ENCODE assay signal across 9 cellular contexts in the genomic region with DNA sequence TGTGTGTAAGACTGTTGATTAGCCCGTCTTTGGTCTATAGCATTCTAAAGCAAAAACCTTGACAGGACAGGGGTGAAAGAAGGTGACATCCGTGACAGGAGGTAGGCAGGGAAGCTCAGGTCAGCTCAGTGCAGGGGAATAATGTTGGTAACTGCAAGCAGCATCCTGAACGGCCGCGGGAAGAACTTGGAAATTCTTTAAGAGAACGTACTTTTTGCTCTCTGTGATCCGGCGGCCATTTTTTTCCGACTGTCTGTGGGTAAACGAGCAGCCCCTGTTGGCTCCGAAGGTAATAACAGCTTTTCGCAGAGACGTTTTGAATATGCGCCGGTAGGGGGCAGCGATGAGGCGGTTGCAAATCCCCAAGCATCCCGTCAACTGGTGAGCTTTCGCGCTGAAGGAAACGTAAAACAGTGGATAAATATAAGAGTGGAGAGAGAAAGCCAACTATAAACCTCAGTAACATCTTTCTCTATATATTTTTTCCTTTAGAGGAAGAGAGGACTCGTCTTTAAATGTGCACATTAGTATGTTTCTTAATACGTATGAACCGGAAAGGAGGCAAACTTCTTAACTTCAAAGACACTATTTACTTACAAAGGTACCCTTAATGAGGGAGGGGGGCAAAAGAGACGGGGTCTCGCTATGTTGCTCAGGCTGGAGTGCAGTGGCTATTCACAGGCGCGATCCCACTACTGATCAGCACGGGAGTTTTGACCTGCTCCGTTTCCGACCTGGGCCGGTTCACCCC. TPM values are rescaled to one million over a fixed set of nuclear protein-coding genes. Genes with fewer than 3 reads are reported as not detected.
DNase-seq lines count a peak whose midpoint lies in the region; ATAC-seq and TF ChIP-seq lines count a peak whose summit lies in the region.
"Had no signal": no experiment of that assay in that cellular context is flagged by ENCODE, and none has a peak within 500 bp of the region (broad histone marks: within the 10 kb centered on the region; RNA-seq: fewer than 3 reads in every experiment).

No MANE protein-coding gene starts in this region.

- H3K4me3 ChIP-seq in muscle layer of colon (ENCODE audit: low read depth in 1 of 2, low read length in 2 of 2): peak overlapping the region; percentile 41 to 87

- no peaks in the 10 kb centered on the region for H3K36me3 ChIP-seq in muscle layer of colon (ENCODE audit: insufficient read depth, low read length)

- no peaks in the 10 kb centered on the region for H3K27me3 ChIP-seq in muscle layer of colon (ENCODE audit: control insufficient read depth in 1 of 2, insufficient read depth in 2 of 2, low read length in 2 of 2)

- TF ChIP-seq CTCF in CD14-positive monocyte (IDR thresholded peaks at IDR 0.05): peak; percentile 100
- peak; percentile 100 for TF ChIP-seq CTCF in GM20000 (IDR thresholded peaks at IDR 0.05; ENCODE audit: extremely low read depth, missing control alignments)

- ATAC-seq in esophagus mucosa: peak; percentile 78

- H3K9me3 ChIP-seq in muscle layer of colon (ENCODE audit: low read length): no peaks in the 10 kb centered on the region

- peaks cover 21% of the 10 kb centered on the region for H3K4me1 Mint-ChIP-seq in CD14-positive monocyte

- no peak for TF ChIP-seq EP300 in Ishikawa (IDR thresholded peaks at IDR 0.05; ENCODE audit: borderline replicate concordance)

- H3K27ac ChIP-seq in muscle layer of colon (ENCODE audit: low read depth, low read length): peak overlapping the region; percentile 97

- H3K9ac ChIP-seq in muscle layer of colon (ENCODE audit: low read length): peak overlapping the region; percentile 91

- intact Hi-C loops in CD14-positive monocyte (cut with micrococcal nuclease): loop anchor here (2.0 to 5.0 kb wide), 4 partner anchors 31 to 255 kb away; a partner anchor contains a TSS

- H3K4me3 Mint-ChIP-seq in CD14-positive monocyte: peak overlapping the region in 1 of 2 donors; percentile 98
- H3K4me3 Mint-ChIP-seq: activated naive CD4-positive, alpha-beta T cell treated with anti-CD3 and anti-CD28 coated beads, Interleukin-2, amount 50 U/mL, for 24 hours had no signal

- H3K9me3 Mint-ChIP-seq in CD14-positive monocyte: peaks cover 0 to 7% (median 3%) of the 10 kb centered on the region in 7 donors
- H3K9me3 Mint-ChIP-seq: activated naive CD4-positive, alpha-beta T cell treated with anti-CD3 and anti-CD28 coated beads, Interleukin-2, amount 50 U/mL, for 24 hours had no signal

- no peak overlapping the region for H3K27ac Mint-ChIP-seq in CD14-positive monocyte
- H3K27ac Mint-ChIP-seq: activated naive CD4-positive, alpha-beta T cell treated with anti-CD3 and anti-CD28 coated beads, Interleukin-2, amount 50 U/mL, for 24 hours had no signal

- peak; percentile 82 for DNase-seq in CD14-positive monocyte (ENCODE audit: low spot score)
- peak; percentile 47 for DNase-seq in GM20000 (ENCODE audit: low spot score)
- DNase-seq in OCI-M1 (lab: John Stamatoyannopoulos, UW): peak; percentile 88
- peak; percentile 82 for DNase-seq in activated T-cell treated with anti-CD3 and anti-CD28 coated beads for 4 hours
- peak; percentile 64 to 81 for DNase-seq in stimulated activated CD8-positive, alpha-beta memory T cell treated with anti-CD3 and anti-CD28 coated beads, Interleukin-4, amount 100 ng/mL, for 4 hours (ENCODE audit: low read depth in 2 of 2, low spot score in 1 of 2)

- H3K4me1 ChIP-seq in muscle layer of colon (ENCODE audit: insufficient read depth, low read length): peaks cover 15% of the 10 kb centered on the region

- H3K27me3 Mint-ChIP-seq in CD14-positive monocyte (ENCODE audit: low read depth in 3 of 3): peaks cover 0 to 5% (median 0%) of the 10 kb centered on the region in 3 donors

- peak; percentile 49 for TF ChIP-seq RAD21 in Ishikawa (IDR thresholded peaks at IDR 0.05; ENCODE audit: low read depth)

- H3K36me3 Mint-ChIP-seq in CD14-positive monocyte: no peaks in the 10 kb centered on the region
- H3K36me3 Mint-ChIP-seq: activated naive CD4-positive, alpha-beta T cell treated with anti-CD3 and anti-CD28 coated beads, Interleukin-2, amount 50 U/mL, for 24 hours had no signal

TF ChIP-seq in Ishikawa, 13 proteins besides CTCF, POLR2A, EP300 and RAD21:
- no peak for TF ChIP-seq FOXM1 (IDR thresholded peaks at IDR 0.05; ENCODE audit: borderline replicate concordance, low read depth)
- TF ChIP-seq, protein P1, sequence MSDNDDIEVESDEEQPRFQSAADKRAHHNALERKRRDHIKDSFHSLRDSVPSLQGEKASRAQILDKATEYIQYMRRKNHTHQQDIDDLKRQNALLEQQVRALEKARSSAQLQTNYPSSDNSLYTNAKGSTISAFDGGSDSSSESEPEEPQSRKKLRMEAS (IDR thresholded peaks at IDR 0.05): peak; percentile 8; the same call in 1 of the 2 replicates
- no peak for TF ChIP-seq CREB1 (IDR thresholded peaks at IDR 0.05; ENCODE audit: low read depth)
- TF ChIP-seq, protein P2, sequence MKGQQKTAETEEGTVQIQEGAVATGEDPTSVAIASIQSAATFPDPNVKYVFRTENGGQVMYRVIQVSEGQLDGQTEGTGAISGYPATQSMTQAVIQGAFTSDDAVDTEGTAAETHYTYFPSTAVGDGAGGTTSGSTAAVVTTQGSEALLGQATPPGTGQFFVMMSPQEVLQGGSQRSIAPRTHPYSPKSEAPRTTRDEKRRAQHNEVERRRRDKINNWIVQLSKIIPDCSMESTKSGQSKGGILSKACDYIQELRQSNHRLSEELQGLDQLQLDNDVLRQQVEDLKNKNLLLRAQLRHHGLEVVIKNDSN (IDR thresholded peaks at IDR 0.05): no peak
- TF ChIP-seq YY1 (IDR thresholded peaks at IDR 0.05; ENCODE audit: low read depth): peak; percentile 93
- TF ChIP-seq EGR1 (IDR thresholded peaks at IDR 0.05): no peak
- TF ChIP-seq TAF1 (IDR thresholded peaks at IDR 0.05; ENCODE audit: low read depth): peak; percentile 50
- TF ChIP-seq CEBPB (IDR thresholded peaks at IDR 0.05): no peak
- no peak for TF ChIP-seq ZBTB7A (IDR thresholded peaks at IDR 0.05; ENCODE audit: low read depth)
- TF ChIP-seq TCF12 (IDR thresholded peaks at IDR 0.05; ENCODE audit: low read depth): peak; percentile 36; the same call in 1 of the 2 replicates
- TF ChIP-seq, protein P3, sequence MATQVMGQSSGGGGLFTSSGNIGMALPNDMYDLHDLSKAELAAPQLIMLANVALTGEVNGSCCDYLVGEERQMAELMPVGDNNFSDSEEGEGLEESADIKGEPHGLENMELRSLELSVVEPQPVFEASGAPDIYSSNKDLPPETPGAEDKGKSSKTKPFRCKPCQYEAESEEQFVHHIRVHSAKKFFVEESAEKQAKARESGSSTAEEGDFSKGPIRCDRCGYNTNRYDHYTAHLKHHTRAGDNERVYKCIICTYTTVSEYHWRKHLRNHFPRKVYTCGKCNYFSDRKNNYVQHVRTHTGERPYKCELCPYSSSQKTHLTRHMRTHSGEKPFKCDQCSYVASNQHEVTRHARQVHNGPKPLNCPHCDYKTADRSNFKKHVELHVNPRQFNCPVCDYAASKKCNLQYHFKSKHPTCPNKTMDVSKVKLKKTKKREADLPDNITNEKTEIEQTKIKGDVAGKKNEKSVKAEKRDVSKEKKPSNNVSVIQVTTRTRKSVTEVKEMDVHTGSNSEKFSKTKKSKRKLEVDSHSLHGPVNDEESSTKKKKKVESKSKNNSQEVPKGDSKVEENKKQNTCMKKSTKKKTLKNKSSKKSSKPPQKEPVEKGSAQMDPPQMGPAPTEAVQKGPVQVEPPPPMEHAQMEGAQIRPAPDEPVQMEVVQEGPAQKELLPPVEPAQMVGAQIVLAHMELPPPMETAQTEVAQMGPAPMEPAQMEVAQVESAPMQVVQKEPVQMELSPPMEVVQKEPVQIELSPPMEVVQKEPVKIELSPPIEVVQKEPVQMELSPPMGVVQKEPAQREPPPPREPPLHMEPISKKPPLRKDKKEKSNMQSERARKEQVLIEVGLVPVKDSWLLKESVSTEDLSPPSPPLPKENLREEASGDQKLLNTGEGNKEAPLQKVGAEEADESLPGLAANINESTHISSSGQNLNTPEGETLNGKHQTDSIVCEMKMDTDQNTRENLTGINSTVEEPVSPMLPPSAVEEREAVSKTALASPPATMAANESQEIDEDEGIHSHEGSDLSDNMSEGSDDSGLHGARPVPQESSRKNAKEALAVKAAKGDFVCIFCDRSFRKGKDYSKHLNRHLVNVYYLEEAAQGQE (IDR thresholded peaks at IDR 0.05; ENCODE audit: low read depth): no peak
- peak; percentile 49 for TF ChIP-seq TEAD4 (IDR thresholded peaks at IDR 0.05)
- TF ChIP-seq NFIC (IDR thresholded peaks at IDR 0.05): 0 out of 2 replicates have a peak, but pooled peaks have one; percentile 2
TF ChIP-seq in Ishikawa: peak in this region for 6.

RNA-seq across cellular contexts. Expression of a gene that starts 9.5 kb away (rescaled TPM):
- polyA plus RNA-seq in CD14-positive monocyte: 10 to 100 TPM; 18.3 to 27.6 TPM
- total RNA-seq in esophagus mucosa: 40.1 TPM

RNA-seq across cellular contexts. Expression of a gene that starts 30.8 kb away (rescaled TPM):
- 100 to 1,000 TPM; 120 to 136 TPM for polyA plus RNA-seq in CD14-positive monocyte
- total RNA-seq in esophagus mucosa: 144 TPM

Comparison
In these comparisons a context has a peak if more than half of its experiments do, and no peak if none do; other contexts are left out.
1. Peak in every context shown above with its lines: DNase-seq, ATAC-seq, H3K4me3 ChIP-seq and H3K27ac ChIP-seq.